25 cellular contexts compared by ENCODE assay signal in genomic region chr12:66684222-66684621, GRCh38. TPM values are rescaled to one million over a fixed set of nuclear protein-coding genes. Genes with fewer than 3 reads are reported as not detected.
A peak's percentile ranks its signal among the peaks of the same experiment; 100 is the strongest.
DNase-seq lines count a peak whose midpoint lies in the region; ATAC-seq, FAIRE-seq and TF ChIP-seq lines count a peak whose summit lies in the region.
"Had no signal": no experiment of that assay in that cellular context is flagged by ENCODE, and none has a peak within 500 bp of the region (broad histone marks: within the 10 kb centered on the region; RNA-seq: fewer than 3 reads in every experiment).

No MANE protein-coding gene starts in this region.

- H3F3A ChIP-seq in DOHH2 (ENCODE audit: control insufficient read depth, insufficient read depth) (0 out of 2 replicates have a peak, but pooled peaks cover 4% of the 10 kb centered on the region), OCI-LY1 (ENCODE audit: insufficient read depth, low read length) (no peaks in the 10 kb centered on the region)

- H3K27ac ChIP-seq in DOHH2 (ENCODE audit: low read depth, low read length) (no peak overlapping the region), OCI-LY1 (ENCODE audit: low read depth, low read length, poor library complexity, severe bottlenecking) (peak overlapping the region; percentile 35)
- H3K27ac ChIP-seq: 22Rv1; BLaER1 treated with 17β-estradiol and CSF1 and Interleukin-3, amounts not matched to agents 10 nM and 100 nM had no signal

- H2AFZ ChIP-seq in OCI-LY1 (ENCODE audit: low read length): no peak overlapping the region

- no peak overlapping the region for H3K27ac Mint-ChIP-seq in memory B cell
- peak overlapping the region in 1 of 7 donors; percentile 11 for H3K27ac Mint-ChIP-seq in CD14-positive monocyte
- H3K27ac Mint-ChIP-seq: CD4-positive, alpha-beta memory T cell; HFFc6 had no signal

- ATAC-seq in memory B cell (ENCODE audit: low read depth): peak; percentile 54
- ATAC-seq in HG03039 (IDR thresholded peaks at IDR 0.05; ENCODE audit: unreplicated experiment): no peak

- H4K20me1 ChIP-seq in DOHH2 (ENCODE audit: control insufficient read depth, insufficient read depth, low read depth, low read length) (no peaks in the 10 kb centered on the region), OCI-LY1 (ENCODE audit: insufficient read depth, low read length) (no peaks in the 10 kb centered on the region)
- H4K20me1 ChIP-seq: BLaER1 treated with 17β-estradiol and CSF1 and Interleukin-3, amounts not matched to agents 10 nM and 100 nM had no signal

- H3K79me2 ChIP-seq in DOHH2 (ENCODE audit: control insufficient read depth, low read length) (0 out of 2 replicates have a peak, but pooled peaks cover 3% of the 10 kb centered on the region), OCI-LY1 (ENCODE audit: insufficient read depth, low read length) (no peaks in the 10 kb centered on the region)

- H3K4me1 Mint-ChIP-seq in memory B cell (peaks cover 8% of the 10 kb centered on the region), CD14-positive monocyte (peaks cover 7% of the 10 kb centered on the region)
- H3K4me1 Mint-ChIP-seq: CD4-positive, alpha-beta memory T cell had no signal

- H3K9me2 ChIP-seq in DOHH2 (replicated peaks; ENCODE audit: control insufficient read depth, low read length) (no peaks in the 10 kb centered on the region), OCI-LY1 (ENCODE audit: low read depth, low read length) (no peaks in the 10 kb centered on the region)

- H3K9me3 Mint-ChIP-seq in memory B cell: no peaks in the 10 kb centered on the region
- H3K9me3 Mint-ChIP-seq in CD14-positive monocyte: no peaks in the 10 kb centered on the region
- H3K9me3 Mint-ChIP-seq: HFFc6 had no signal

- peaks cover 13% of the 10 kb centered on the region for H3K27me3 Mint-ChIP-seq in memory B cell
- peaks cover 0 to 3% (median 2%) of the 10 kb centered on the region in 3 donors for H3K27me3 Mint-ChIP-seq in CD14-positive monocyte (ENCODE audit: low read depth in 3 of 3)

- peaks cover 100% of the 10 kb centered on the region for H3K4me1 ChIP-seq in DOHH2 (ENCODE audit: control insufficient read depth, low read length)
- peaks cover 64% of the 10 kb centered on the region for H3K4me1 ChIP-seq in OCI-LY1 (ENCODE audit: insufficient read depth, low read length, severe bottlenecking)
- H3K4me1 ChIP-seq: BE2C, HAP-1 had no signal

- TF ChIP-seq CTCF in DOHH2 (IDR thresholded peaks at IDR 0.05; ENCODE audit: low read depth, low read length, poor library complexity, severe bottlenecking) (no peak), OCI-LY1 (IDR thresholded peaks at IDR 0.05; ENCODE audit: low read length) (no peak), CD14-positive monocyte (IDR thresholded peaks at IDR 0.05) (no peak)

- no peak for TF ChIP-seq POLR2A in GM12892 (IDR thresholded peaks at IDR 0.05; ENCODE audit: low read depth, low read length)

- H3K36me3 Mint-ChIP-seq in memory B cell: no peaks in the 10 kb centered on the region
- H3K36me3 Mint-ChIP-seq in CD14-positive monocyte: no peaks in the 10 kb centered on the region
- H3K36me3 Mint-ChIP-seq: CD4-positive, alpha-beta memory T cell had no signal

- no peak overlapping the region for H3K4me3 Mint-ChIP-seq in memory B cell
- no peak overlapping the region for H3K4me3 Mint-ChIP-seq in CD14-positive monocyte
- H3K4me3 Mint-ChIP-seq: CD4-positive, alpha-beta memory T cell; HFFc6 had no signal

- H3K9ac ChIP-seq in OCI-LY1 (ENCODE audit: low read length): no peak overlapping the region
- H3K9ac ChIP-seq: BLaER1 treated with 17β-estradiol and CSF1 and Interleukin-3, amounts not matched to agents 10 nM and 100 nM had no signal

- H3K4me3 ChIP-seq in DOHH2 (ENCODE audit: low read length) (no peak overlapping the region), OCI-LY1 (ENCODE audit: low read depth, low read length, poor library complexity, severe bottlenecking) (no peak overlapping the region)
- H3K4me3 ChIP-seq: BLaER1 treated with 17β-estradiol and CSF1 and Interleukin-3, amounts not matched to agents 10 nM and 100 nM; HAP-1 had no signal

- no peaks in the 10 kb centered on the region for H3K9me3 ChIP-seq in DOHH2 (ENCODE audit: control insufficient read depth, insufficient read depth, low read length)
- no peaks in the 10 kb centered on the region for H3K9me3 ChIP-seq in OCI-LY1 (ENCODE audit: low read length)
- H3K9me3 ChIP-seq: BE2C; BLaER1 treated with 17β-estradiol and CSF1 and Interleukin-3, amounts not matched to agents 10 nM and 100 nM; HAP-1 had no signal

- DNase-seq in GM12892 (ENCODE audit: insufficient read length) (no peak), memory B cell (ENCODE audit: low spot score in 2 of 2) (no peak), CD14-positive monocyte (ENCODE audit: low spot score) (no peak), cerebellar cortex (ENCODE audit: low spot score) (no peak)
- DNase-seq: AML-193; BE2C; Calu3; CD4-positive, alpha-beta memory T cell; COR-L47; DMS53; DND-41; EL; GDM1; GOT3; HFFc6 had no signal

- FAIRE-seq in GM12892 (lab: Jason Lieb, UNC): peak; percentile 81
- FAIRE-seq: A204.1, GM18507, H54 had no signal

- intact Hi-C loops in CD14-positive monocyte (cut with micrococcal nuclease): no loop called here

- H3K4me2 ChIP-seq in DOHH2 (ENCODE audit: low read length) (peak overlapping the region; percentile 60), OCI-LY1 (ENCODE audit: low read length) (no peak overlapping the region)
- H3K4me2 ChIP-seq: BLaER1 treated with 17β-estradiol and CSF1 and Interleukin-3, amounts not matched to agents 10 nM and 100 nM had no signal

- H3K27me3 ChIP-seq in DOHH2 (ENCODE audit: control insufficient read depth, low read length) (no peaks in the 10 kb centered on the region), OCI-LY1 (ENCODE audit: insufficient read depth, low read length) (no peaks in the 10 kb centered on the region)
- H3K27me3 ChIP-seq: BE2C; BLaER1 treated with 17β-estradiol and CSF1 and Interleukin-3, amounts not matched to agents 10 nM and 100 nM had no signal

- H3K36me3 ChIP-seq in DOHH2 (ENCODE audit: control insufficient read depth, low read length): no peaks in the 10 kb centered on the region
- H3K36me3 ChIP-seq in OCI-LY1 (ENCODE audit: insufficient read depth, low read length): no peaks in the 10 kb centered on the region
- H3K36me3 ChIP-seq: BE2C; BLaER1 treated with 17β-estradiol and CSF1 and Interleukin-3, amounts not matched to agents 10 nM and 100 nM; HAP-1 had no signal

RNA-seq across cellular contexts. Expression of gene GRIP1, which starts 5.3 kb away (rescaled TPM):
- polyA plus RNA-seq in GM12892 (2012; ENCODE audit: missing spikeins): 0.13 TPM
- not detected for polyA plus RNA-seq in CD14-positive monocyte
- polyA plus RNA-seq: AG04450 had no signal
